8 cellular contexts compared by ENCODE assay signal in the genomic region with DNA sequence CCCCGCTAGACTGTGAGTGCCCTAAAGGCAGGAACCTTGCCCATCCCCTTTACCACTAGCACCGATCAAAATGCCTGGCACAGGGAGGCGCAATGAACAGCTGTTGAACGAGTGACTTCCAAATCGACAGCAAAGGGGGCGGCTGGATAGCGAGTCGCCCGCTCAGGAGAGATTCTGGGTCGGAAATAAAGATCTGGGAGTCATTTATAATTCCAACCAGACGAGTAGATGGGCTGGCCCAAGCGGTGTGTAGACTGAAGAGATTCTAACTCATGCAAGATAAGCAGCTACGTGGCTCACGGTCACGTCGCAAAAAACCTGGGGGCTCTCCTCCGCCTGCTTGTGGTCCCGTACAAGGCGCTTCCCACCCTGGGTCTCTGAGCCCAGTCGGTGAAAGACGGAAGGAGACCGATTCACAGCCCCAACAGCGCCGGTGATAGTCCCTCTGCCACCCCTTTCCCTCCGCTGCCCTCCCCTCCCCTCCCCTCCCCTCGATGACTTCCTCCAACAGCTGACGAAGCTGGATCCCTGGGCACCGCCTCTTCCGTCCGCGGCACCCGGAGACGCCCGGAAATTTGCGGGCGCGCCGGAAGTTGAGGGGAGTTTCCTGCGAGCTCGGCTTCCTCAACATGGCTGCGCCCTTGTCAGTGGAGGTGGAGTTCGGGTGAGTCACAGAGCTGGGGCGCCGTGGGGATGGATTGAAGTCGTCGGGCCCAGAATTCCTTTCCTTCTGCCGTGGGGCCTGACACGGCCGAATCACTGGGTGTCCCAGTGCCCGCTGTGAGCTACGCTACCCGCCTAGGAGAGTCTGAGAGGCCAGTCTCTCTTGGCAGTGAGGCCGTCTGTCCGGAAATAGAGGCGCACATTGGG.
A peak's percentile ranks its signal among the peaks of the same experiment; 100 is the strongest.
DNase-seq lines count a peak whose midpoint lies in the region; ATAC-seq and FAIRE-seq lines count a peak whose summit lies in the region.

A gene (plus strand): TSS at position 623 of the 870 bp plus-strand sequence. CDS start 7 bp downstream, at position 630.

- H3K27ac Mint-ChIP-seq in effector memory CD8-positive, alpha-beta T cell = peak within 1 kb of the TSS; percentile 95 to 98
- peak within 1 kb of the TSS; percentile 96 for H3K27ac Mint-ChIP-seq in memory B cell

- H3K4me3 Mint-ChIP-seq in effector memory CD8-positive, alpha-beta T cell = peak within 1 kb of the TSS; percentile 87 to 99
- peak within 1 kb of the TSS; percentile 99 for H3K4me3 Mint-ChIP-seq in memory B cell

- H3K9me3 Mint-ChIP-seq in effector memory CD8-positive, alpha-beta T cell = no peaks in the 10 kb centered on the region
- H3K9me3 Mint-ChIP-seq in memory B cell = no peaks in the 10 kb centered on the region

- DNase-seq in COLO829 (ENCODE audit: low spot score) (peak; percentile 99), HTR-8/SVneo (ENCODE audit: insufficient read length, low spot score) (peak; percentile 96), NOMO-1 treated with DMSO at 0.1 percent for 48 hours (lab: John Stamatoyannopoulos, UW; ENCODE audit: unreplicated experiment) (peak; percentile 94), memory B cell (ENCODE audit: low spot score in 2 of 2) (peak; percentile 88 to 91)
- DNase-seq in activated CD8-positive, alpha-beta memory T cell treated with anti-CD3 and anti-CD28 coated beads for 4 hours (ENCODE audit: low read depth in 2 of 2) = peak; percentile 92 to 93
- DNase-seq in effector memory CD8-positive, alpha-beta T cell = peak; percentile 92 to 94 (median 93)
- DNase-seq in stimulated activated CD8-positive, alpha-beta memory T cell treated with anti-CD3 and anti-CD28 coated beads, Interleukin-12 subunit alpha, Interleukin-12 subunit beta, amount 100 ng/mL, for 1 hour (ENCODE audit: low read depth) = peak; percentile 91

- H3K27me3 Mint-ChIP-seq in effector memory CD8-positive, alpha-beta T cell = peaks cover 8 to 15% of the 10 kb centered on the region in 2 donors
- H3K27me3 Mint-ChIP-seq in memory B cell = peaks cover 4% of the 10 kb centered on the region

- no peak for FAIRE-seq in HTR-8/SVneo (lab: Jason Lieb, UNC)

- peaks cover 14% of the 10 kb centered on the region for H3K36me3 Mint-ChIP-seq in effector memory CD8-positive, alpha-beta T cell (ENCODE audit: insufficient read depth)
- peaks cover 2% of the 10 kb centered on the region for H3K36me3 Mint-ChIP-seq in memory B cell

- ATAC-seq in GM21367 (IDR thresholded peaks at IDR 0.05; ENCODE audit: unreplicated experiment) = peak; percentile 82
- ATAC-seq in effector memory CD8-positive, alpha-beta T cell (replicated peaks) = peak; percentile 96
- ATAC-seq in memory B cell (ENCODE audit: low read depth) = peak; percentile 93

- peaks cover 28 to 35% of the 10 kb centered on the region in 2 donors for H3K4me1 Mint-ChIP-seq in effector memory CD8-positive, alpha-beta T cell (ENCODE audit: low read depth in 2 of 2)
- peaks cover 20% of the 10 kb centered on the region for H3K4me1 Mint-ChIP-seq in memory B cell

Comparison
In these comparisons a context has a peak if more than half of its experiments do, and no peak if none do; other contexts are left out.
1. Peak in every context shown above with its lines: DNase-seq and ATAC-seq.